ENCODE assay signal across 2 cellular contexts in the genomic region with DNA sequence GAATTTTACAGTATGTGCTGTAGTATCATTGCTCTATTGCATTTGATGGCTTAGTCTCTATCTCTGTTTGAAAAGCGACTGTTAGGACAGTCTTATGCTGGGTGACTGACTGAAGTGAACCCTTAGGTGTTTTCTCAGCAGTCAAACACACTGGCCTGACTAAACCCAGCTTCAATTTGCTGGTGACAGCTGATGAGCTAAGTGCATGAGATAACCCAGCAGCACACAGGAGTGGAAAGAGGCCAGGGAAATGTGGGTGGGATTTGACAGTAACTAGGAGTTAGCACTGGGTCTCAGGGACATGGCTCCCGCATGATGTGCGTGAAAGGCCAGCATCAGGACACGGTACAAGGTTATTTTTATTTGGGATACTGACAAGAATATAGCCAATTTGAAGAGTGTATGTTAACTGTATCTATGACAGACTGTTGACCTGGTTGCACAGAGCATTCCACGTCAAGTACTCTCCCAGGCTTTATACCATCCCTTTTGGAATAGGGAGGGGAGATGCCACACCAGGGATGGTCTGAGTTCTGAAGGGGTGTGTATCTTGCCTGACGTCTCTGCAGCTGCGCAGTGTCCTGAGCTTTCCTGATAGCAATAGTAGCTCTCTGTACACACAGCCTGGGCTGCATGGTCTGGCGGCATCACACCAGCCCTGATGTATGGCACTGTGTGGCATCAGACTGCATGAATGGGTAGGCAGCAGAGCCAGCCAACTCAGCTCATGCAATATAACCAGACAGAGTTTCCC.
TF ChIP-seq lines count a peak whose summit lies in the region.

No MANE protein-coding gene starts in this region.

TF ChIP-seq in HEK293, 187 proteins besides CTCF, POLR2A, EP300 and RAD21 (continued from another document):
- TF ChIP-seq, protein P1, sequence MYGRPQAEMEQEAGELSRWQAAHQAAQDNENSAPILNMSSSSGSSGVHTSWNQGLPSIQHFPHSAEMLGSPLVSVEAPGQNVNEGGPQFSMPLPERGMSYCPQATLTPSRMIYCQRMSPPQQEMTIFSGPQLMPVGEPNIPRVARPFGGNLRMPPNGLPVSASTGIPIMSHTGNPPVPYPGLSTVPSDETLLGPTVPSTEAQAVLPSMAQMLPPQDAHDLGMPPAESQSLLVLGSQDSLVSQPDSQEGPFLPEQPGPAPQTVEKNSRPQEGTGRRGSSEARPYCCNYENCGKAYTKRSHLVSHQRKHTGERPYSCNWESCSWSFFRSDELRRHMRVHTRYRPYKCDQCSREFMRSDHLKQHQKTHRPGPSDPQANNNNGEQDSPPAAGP (tag by site-specific recombination; IDR thresholded peaks at IDR 0.05): 0 out of 2 replicates have a peak, but pooled peaks have one; percentile 18
- no peak for TF ChIP-seq GLI4 (tag by site-specific recombination; IDR thresholded peaks at IDR 0.05)
- TF ChIP-seq MEIS1 (CRISPR knock-in tag; IDR thresholded peaks at IDR 0.05; ENCODE audit: borderline replicate concordance): no peak
- no peak for TF ChIP-seq ZNF311 (tag by site-specific recombination; IDR thresholded peaks at IDR 0.05; ENCODE audit: borderline replicate concordance)
- TF ChIP-seq ZNF664 (tag by site-specific recombination; IDR thresholded peaks at IDR 0.05): no peak
TF ChIP-seq in HEK293: peak in this region for 1.

TF ChIP-seq in K562, 482 proteins besides CTCF, POLR2A, EP300 and RAD21 (continued from another document):
- TF ChIP-seq, protein P2, sequence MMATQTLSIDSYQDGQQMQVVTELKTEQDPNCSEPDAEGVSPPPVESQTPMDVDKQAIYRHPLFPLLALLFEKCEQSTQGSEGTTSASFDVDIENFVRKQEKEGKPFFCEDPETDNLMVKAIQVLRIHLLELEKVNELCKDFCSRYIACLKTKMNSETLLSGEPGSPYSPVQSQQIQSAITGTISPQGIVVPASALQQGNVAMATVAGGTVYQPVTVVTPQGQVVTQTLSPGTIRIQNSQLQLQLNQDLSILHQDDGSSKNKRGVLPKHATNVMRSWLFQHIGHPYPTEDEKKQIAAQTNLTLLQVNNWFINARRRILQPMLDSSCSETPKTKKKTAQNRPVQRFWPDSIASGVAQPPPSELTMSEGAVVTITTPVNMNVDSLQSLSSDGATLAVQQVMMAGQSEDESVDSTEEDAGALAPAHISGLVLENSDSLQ (IDR thresholded peaks at IDR 0.05): peak; percentile 56
- TF ChIP-seq, protein P3, sequence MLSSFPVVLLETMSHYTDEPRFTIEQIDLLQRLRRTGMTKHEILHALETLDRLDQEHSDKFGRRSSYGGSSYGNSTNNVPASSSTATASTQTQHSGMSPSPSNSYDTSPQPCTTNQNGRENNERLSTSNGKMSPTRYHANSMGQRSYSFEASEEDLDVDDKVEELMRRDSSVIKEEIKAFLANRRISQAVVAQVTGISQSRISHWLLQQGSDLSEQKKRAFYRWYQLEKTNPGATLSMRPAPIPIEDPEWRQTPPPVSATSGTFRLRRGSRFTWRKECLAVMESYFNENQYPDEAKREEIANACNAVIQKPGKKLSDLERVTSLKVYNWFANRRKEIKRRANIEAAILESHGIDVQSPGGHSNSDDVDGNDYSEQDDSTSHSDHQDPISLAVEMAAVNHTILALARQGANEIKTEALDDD (IDR thresholded peaks at IDR 0.05): peak; percentile 24; the same call in 1 of the 2 replicates
- TF ChIP-seq NRF1 (conservative IDR thresholded peaks at IDR 0.05 in 1 of 2, IDR thresholded peaks at IDR 0.05 in 1 of 2) (peak; percentile 61 to 71), MEIS2 (IDR thresholded peaks at IDR 0.05; ENCODE audit: partially characterized antibody) (peak; percentile 21)
